ENCODE assay signal across 2 cellular contexts in the genomic region with DNA sequence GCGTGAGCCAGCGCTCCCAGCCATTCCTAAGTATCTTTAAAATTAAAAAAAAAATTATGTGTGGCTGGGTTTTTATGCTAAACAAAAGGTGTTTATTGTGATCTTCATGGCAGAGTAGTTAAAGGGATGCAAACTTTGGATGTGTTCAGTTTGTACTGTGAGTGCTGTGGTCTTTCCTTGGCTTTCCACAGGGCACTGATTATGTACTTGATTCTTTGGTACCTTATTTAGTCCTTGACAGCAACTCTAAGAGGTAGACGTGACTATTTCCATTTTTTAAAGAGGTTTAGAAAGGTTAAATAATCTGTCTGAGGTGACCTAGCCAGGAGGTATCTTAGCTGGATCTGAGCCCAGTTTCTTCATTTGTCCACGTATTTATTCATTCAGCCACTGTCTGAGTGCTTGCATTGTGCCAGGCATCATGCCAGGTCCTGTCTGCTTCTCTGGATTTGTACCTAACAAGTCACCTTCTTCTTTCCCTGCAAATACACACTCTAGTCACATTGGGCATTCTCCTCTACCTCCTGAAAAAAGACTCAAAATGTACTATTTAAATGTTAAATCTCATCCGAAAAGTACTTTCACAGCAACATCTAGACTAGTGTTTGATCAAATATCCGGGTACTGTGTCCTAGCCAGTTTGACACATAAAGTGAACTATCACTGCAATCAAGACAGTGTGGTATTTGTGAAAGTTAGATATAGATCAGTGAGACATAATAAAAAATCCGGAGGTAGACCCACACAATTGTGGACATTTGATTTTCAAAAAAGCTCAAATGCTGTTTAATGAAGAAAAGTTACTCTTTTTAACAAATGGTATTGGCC.
TF ChIP-seq lines count a peak whose summit lies in the region.

No MANE protein-coding gene starts in this region.

TF ChIP-seq in HCT116, 20 proteins besides CTCF, POLR2A, EP300 and RAD21 (continued from another document):
- TF ChIP-seq, protein P1, sequence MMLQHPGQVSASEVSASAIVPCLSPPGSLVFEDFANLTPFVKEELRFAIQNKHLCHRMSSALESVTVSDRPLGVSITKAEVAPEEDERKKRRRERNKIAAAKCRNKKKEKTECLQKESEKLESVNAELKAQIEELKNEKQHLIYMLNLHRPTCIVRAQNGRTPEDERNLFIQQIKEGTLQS (IDR thresholded peaks at IDR 0.05), result no peak
- TF ChIP-seq SIN3A (IDR thresholded peaks at IDR 0.05; ENCODE audit: low read depth) (no peak), YY1 (IDR thresholded peaks at IDR 0.05; ENCODE audit: extremely low read depth, insufficient replicate concordance, low read depth, low read length) (no peak), SRF (IDR thresholded peaks at IDR 0.05; ENCODE audit: low read depth) (no peak), TCF7L2 (IDR thresholded peaks at IDR 0.05; ENCODE audit: borderline replicate concordance, extremely low read depth, insufficient read depth, insufficient read length) (no peak), ELF1 (IDR thresholded peaks at IDR 0.05; ENCODE audit: borderline replicate concordance, low read depth) (no peak), FOSL1 (IDR thresholded peaks at IDR 0.05; ENCODE audit: low read depth) (no peak), SP1 (IDR thresholded peaks at IDR 0.05; ENCODE audit: low read depth) (no peak; the same call in 1 of the 2 replicates)
- TF ChIP-seq, protein P2, sequence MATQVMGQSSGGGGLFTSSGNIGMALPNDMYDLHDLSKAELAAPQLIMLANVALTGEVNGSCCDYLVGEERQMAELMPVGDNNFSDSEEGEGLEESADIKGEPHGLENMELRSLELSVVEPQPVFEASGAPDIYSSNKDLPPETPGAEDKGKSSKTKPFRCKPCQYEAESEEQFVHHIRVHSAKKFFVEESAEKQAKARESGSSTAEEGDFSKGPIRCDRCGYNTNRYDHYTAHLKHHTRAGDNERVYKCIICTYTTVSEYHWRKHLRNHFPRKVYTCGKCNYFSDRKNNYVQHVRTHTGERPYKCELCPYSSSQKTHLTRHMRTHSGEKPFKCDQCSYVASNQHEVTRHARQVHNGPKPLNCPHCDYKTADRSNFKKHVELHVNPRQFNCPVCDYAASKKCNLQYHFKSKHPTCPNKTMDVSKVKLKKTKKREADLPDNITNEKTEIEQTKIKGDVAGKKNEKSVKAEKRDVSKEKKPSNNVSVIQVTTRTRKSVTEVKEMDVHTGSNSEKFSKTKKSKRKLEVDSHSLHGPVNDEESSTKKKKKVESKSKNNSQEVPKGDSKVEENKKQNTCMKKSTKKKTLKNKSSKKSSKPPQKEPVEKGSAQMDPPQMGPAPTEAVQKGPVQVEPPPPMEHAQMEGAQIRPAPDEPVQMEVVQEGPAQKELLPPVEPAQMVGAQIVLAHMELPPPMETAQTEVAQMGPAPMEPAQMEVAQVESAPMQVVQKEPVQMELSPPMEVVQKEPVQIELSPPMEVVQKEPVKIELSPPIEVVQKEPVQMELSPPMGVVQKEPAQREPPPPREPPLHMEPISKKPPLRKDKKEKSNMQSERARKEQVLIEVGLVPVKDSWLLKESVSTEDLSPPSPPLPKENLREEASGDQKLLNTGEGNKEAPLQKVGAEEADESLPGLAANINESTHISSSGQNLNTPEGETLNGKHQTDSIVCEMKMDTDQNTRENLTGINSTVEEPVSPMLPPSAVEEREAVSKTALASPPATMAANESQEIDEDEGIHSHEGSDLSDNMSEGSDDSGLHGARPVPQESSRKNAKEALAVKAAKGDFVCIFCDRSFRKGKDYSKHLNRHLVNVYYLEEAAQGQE (IDR thresholded peaks at IDR 0.05; ENCODE audit: low read depth), result no peak

TF ChIP-seq in endothelial cell of umbilical vein, 7 proteins besides CTCF, POLR2A, EP300 and RAD21 (continued from another document):
- TF ChIP-seq FOS (IDR thresholded peaks at IDR 0.05; ENCODE audit: borderline replicate concordance, insufficient read depth, low read length) (no peak), GATA2 (IDR thresholded peaks at IDR 0.05; ENCODE audit: insufficient read depth, insufficient read length, low read depth, low read length) (no peak), MYC (IDR thresholded peaks at IDR 0.05; ENCODE audit: low read depth, low read length) (no peak), EZH2 (IDR thresholded peaks at IDR 0.05; ENCODE audit: borderline replicate concordance, low read depth, low read length, severe bottlenecking) (no peak), POLR2AphosphoS5 (IDR thresholded peaks at IDR 0.05; ENCODE audit: insufficient read depth, low read depth, low read length) (no peak)
